9 cellular contexts compared by ENCODE assay signal in the genomic region with DNA sequence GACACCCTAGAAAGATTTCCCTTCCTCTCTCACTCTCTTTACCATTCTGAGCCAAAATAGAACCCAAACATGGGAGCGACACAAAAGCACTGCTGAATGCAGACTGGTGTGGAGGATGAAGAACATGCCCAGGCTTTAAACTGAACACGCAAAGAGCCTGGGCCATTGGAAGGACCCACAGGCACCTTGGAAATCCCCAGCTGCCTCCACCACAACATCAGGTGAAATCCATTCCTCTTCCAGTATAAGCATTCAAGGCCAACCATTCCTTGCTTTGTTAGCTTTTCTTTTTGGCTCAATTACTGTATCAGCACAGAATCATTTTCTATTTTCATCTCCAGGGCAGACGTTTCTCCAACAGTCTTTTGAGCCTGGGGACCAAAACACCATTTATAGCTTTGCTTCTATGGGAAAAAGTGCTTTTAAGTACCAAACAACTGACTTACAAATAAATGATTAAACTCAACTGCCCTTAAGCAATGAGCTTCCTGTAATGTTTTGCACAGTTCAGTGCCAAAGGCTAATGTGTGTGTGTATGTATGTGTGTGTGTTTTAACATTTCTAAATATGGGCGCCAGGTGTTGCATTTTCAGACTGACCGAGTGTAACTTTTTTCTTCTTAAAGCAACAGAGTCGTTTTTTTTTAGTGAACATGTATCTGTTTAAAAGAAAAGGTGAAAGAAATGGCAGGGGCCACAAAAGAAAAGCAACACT. TPM values are rescaled to one million over a fixed set of nuclear protein-coding genes. Genes with fewer than 3 reads are reported as not detected.
DNase-seq lines count a peak whose midpoint lies in the region; ATAC-seq and TF ChIP-seq lines count a peak whose summit lies in the region.
"Had no signal": no experiment of that assay in that cellular context is flagged by ENCODE, and none has a peak within 500 bp of the region (broad histone marks: within the 10 kb centered on the region; RNA-seq: fewer than 3 reads in every experiment).

No MANE protein-coding gene starts in this region.

- peak; percentile 70 for ATAC-seq in GM19395 (IDR thresholded peaks at IDR 0.05; ENCODE audit: unreplicated experiment)
- peak; percentile 72 for ATAC-seq in HG03354 (IDR thresholded peaks at IDR 0.05; ENCODE audit: poor library complexity, severe bottlenecking, unreplicated experiment)
- no peak for ATAC-seq in left cardiac atrium

- POLR2A ChIA-PET in Caco-2 (lab: Charles Lee): no interaction called here

- no TSS peak for BruUV-seq in Caco-2 (replicated peaks; lab: Mats Ljungman, UMichigan)

- peaks cover 10% of the 10 kb centered on the region for H3K9me3 Mint-ChIP-seq in Caco-2 (ENCODE audit: unreplicated experiment)

- H3K9me3 ChIP-seq in Caco-2: no peaks in the 10 kb centered on the region
- H3K9me3 ChIP-seq: vagina had no signal

- peaks cover 8% of the 10 kb centered on the region for H3K36me3 Mint-ChIP-seq in Caco-2 (ENCODE audit: insufficient read depth, unreplicated experiment)

- H3K4me1 Mint-ChIP-seq in Caco-2 (ENCODE audit: low read depth, unreplicated experiment): peaks cover 35% of the 10 kb centered on the region

- intact Hi-C loops in Caco-2 (cut with micrococcal nuclease; ENCODE audit: unreplicated experiment) (no loop called here), left cardiac atrium (cut with DNase I) (no loop called here)

- DNase-seq in Caco-2 (peak; percentile 58 to 59), myocyte (ENCODE audit: low read depth) (peak; percentile 3), EL (no peak), brain microvascular endothelial cell (no peak), left cardiac atrium (no peak)

- H3K27me3 Mint-ChIP-seq in Caco-2 (ENCODE audit: insufficient read depth, unreplicated experiment): no peaks in the 10 kb centered on the region

- in situ Hi-C loops in brain microvascular endothelial cell (cut with HindIII; ENCODE audit: low pct_ligation_motif_present, low sequenced_read_pairs): no loop called here

- H3K27ac ChIP-seq in VCaP: peak overlapping the region; percentile 82
- H3K27ac ChIP-seq in brain microvascular endothelial cell: no peak overlapping the region
- H3K27ac ChIP-seq: vagina had no signal

- H3K4me3 ChIP-seq in Caco-2 (ENCODE audit: low read depth, low read length) (no peak overlapping the region), brain microvascular endothelial cell (ENCODE audit: low read depth, low read length) (no peak overlapping the region)
- H3K4me3 ChIP-seq: vagina had no signal

- H3K4me3 Mint-ChIP-seq in Caco-2 (ENCODE audit: unreplicated experiment): peak overlapping the region; percentile 64

- peak overlapping the region; percentile 76 for H3K27ac Mint-ChIP-seq in Caco-2 (ENCODE audit: unreplicated experiment)

- H3K36me3 ChIP-seq in Caco-2 (ENCODE audit: control insufficient read depth, insufficient read depth, low read length): no peaks in the 10 kb centered on the region; the same call in 1 of the 2 replicates
- no peaks in the 10 kb centered on the region for H3K36me3 ChIP-seq in brain microvascular endothelial cell (replicated peaks)
- H3K36me3 ChIP-seq: vagina had no signal

- CTCF ChIA-PET in Caco-2 (lab: Charles Lee): interaction anchor here (0.5 to 1.9 kb wide), 7 partner anchors 21 to 420 kb away, joined by 3 to 30 read pairs (median 3); no protein-coding TSS in a partner anchor

- no peaks in the 10 kb centered on the region for H3K27me3 ChIP-seq in Caco-2 (replicated peaks; ENCODE audit: control insufficient read depth, insufficient read depth, low read length)
- H3K27me3 ChIP-seq in brain microvascular endothelial cell (replicated peaks): no peaks in the 10 kb centered on the region
- H3K27me3 ChIP-seq: vagina had no signal

- peaks cover 31% of the 10 kb centered on the region for H3K4me1 ChIP-seq in Caco-2

- TF ChIP-seq CTCF in Caco-2 (IDR thresholded peaks at IDR 0.05; ENCODE audit: insufficient read depth in 1 of 2, low read depth in 1 of 2, low read length in 1 of 2, severe bottlenecking in 1 of 2, unreplicated experiment in 1 of 2): no peak
- TF ChIP-seq CTCF in VCaP (conservative IDR thresholded peaks at IDR 0.05): no peak
- TF ChIP-seq CTCF in brain microvascular endothelial cell (IDR thresholded peaks at IDR 0.05; ENCODE audit: low read depth, low read length, missing control alignments): no peak

RNA-seq across cellular contexts. Expression of a gene that starts 16.2 kb away (rescaled TPM):
- total RNA-seq in Caco-2 (2022) (0.30 and 0.36 TPM in 2 replicates), myocyte (0.13 TPM in 1 of 2 replicates, not detected in the other), left cardiac atrium (1 to 10 TPM; 1.2 to 3.4 TPM)
- not detected for polyA plus RNA-seq in myocyte (2012)

RNA-seq across cellular contexts. Expression of a gene that starts 16.7 kb away (rescaled TPM):
- total RNA-seq in Caco-2 (2022) (not detected in 2 replicates), myocyte (not detected in 2 replicates), left cardiac atrium (not detected)
- not detected for polyA plus RNA-seq in myocyte (2012)
- total RNA-seq: vagina had no signal

Comparison
In these comparisons a context has a peak if more than half of its experiments do, and no peak if none do; other contexts are left out.
1. DNase-seq: peak in Caco-2 (2 of 2) and myocyte (single experiment); none in EL (single experiment), brain microvascular endothelial cell (single experiment) and left cardiac atrium (single experiment).
2. ATAC-seq: peak in GM19395 (single experiment) and HG03354 (single experiment); none in left cardiac atrium (0 of 2).